ENCODE assay signal across 21 cellular contexts in genomic region chr20:23296841-23297701, GRCh38. TPM values are rescaled to one million over a fixed set of nuclear protein-coding genes. Genes with fewer than 3 reads are reported as not detected.
DNase-seq lines count a peak whose midpoint lies in the region; ATAC-seq and TF ChIP-seq lines count a peak whose summit lies in the region.
"Had no signal": no experiment of that assay in that cellular context is flagged by ENCODE, and none has a peak within 500 bp of the region (broad histone marks: within the 10 kb centered on the region; RNA-seq: fewer than 3 reads in every experiment).

No MANE protein-coding gene starts in this region.

- H3K27ac ChIP-seq in GM23248 (no peak overlapping the region), body of pancreas (no peak overlapping the region), liver (ENCODE audit: low read depth in 1 of 2, low read length in 2 of 2) (no peak overlapping the region), stomach (peak overlapping the region; percentile 16 to 59 (median 49))

- H3K36me3 ChIP-seq in GM23248 (ENCODE audit: low read depth) (no peaks in the 10 kb centered on the region), body of pancreas (replicated peaks in 1 of 2; ENCODE audit: insufficient read depth in 1 of 2, low read depth in 2 of 2) (no peaks in the 10 kb centered on the region), liver (ENCODE audit: control insufficient read depth in 4 of 4, insufficient read depth in 3 of 4, low read depth in 1 of 4, low read length in 3 of 4) (no peaks in the 10 kb centered on the region), stomach (no peaks in the 10 kb centered on the region)
- H3K36me3 ChIP-seq: BE2C had no signal

- no peak overlapping the region for H3K4me2 ChIP-seq in GM23248 (ENCODE audit: unreplicated experiment)

- no peaks in the 10 kb centered on the region for H3K9me2 ChIP-seq in GM23248 (ENCODE audit: insufficient read depth)

- H3K27me3 ChIP-seq in GM23248 (replicated peaks; ENCODE audit: insufficient read depth) (no peaks in the 10 kb centered on the region; the same call in 1 of the 2 replicates), body of pancreas (no peaks in the 10 kb centered on the region), liver (ENCODE audit: control insufficient read depth in 4 of 4, insufficient read depth in 4 of 4, low read length in 3 of 4) (no peaks in the 10 kb centered on the region), stomach (no peaks in the 10 kb centered on the region)
- H3K27me3 ChIP-seq: BE2C had no signal

- TF ChIP-seq EP300 in stomach (IDR thresholded peaks at IDR 0.05): no peak

- H3K4me3 ChIP-seq in GM23248 (no peak overlapping the region), body of pancreas (no peak overlapping the region), liver (ENCODE audit: low read depth in 1 of 3, low read length in 3 of 3) (no peak overlapping the region), stomach (no peak overlapping the region)

- H4K20me1 ChIP-seq in GM23248 (ENCODE audit: insufficient read depth): no peaks in the 10 kb centered on the region

- in situ Hi-C loops in GM23248 (cut with MboI): no loop called here

- H3K9ac ChIP-seq in GM23248 (no peak overlapping the region), liver (ENCODE audit: low read depth in 1 of 2, low read length in 2 of 2) (no peak overlapping the region)

- WGBS in GM23248 (ENCODE audit: low coverage in 1 of 2, low lambda C conversion rate in 2 of 2, missing lambda C conversion rate in 2 of 2), 2 experiments: 12 to 15% methylated on average over 17 of the region's 17 CpGs
- 37 to 41% methylated on average over 10 to 16 of the region's 17 CpGs for WGBS in body of pancreas, 2 donors
- 60% methylated on average over 17 of the region's 17 CpGs for WGBS in liver
- WGBS in stomach, 5 donors: 45 to 56% (median 47%) methylated on average over 14 to 17 of the region's 17 CpGs

- ATAC-seq in body of pancreas: peak; percentile 18
- no peak for ATAC-seq in GM18505 (IDR thresholded peaks at IDR 0.05; ENCODE audit: unreplicated experiment)
- ATAC-seq in HG03565 (IDR thresholded peaks at IDR 0.05; ENCODE audit: unreplicated experiment): no peak
- ATAC-seq: activated T-cell treated with anti-CD3 and anti-CD28 coated beads, Interleukin-2, amount 50 U/mL, for 4 hours; effector memory CD8-positive, alpha-beta T cell; left ventricle myocardium superior; Panc1 had no signal

- TF ChIP-seq POLR2A in body of pancreas (IDR thresholded peaks at IDR 0.05) (no peak), stomach (IDR thresholded peaks at IDR 0.05) (no peak), GM18505 (IDR thresholded peaks at IDR 0.05; ENCODE audit: borderline replicate concordance, extremely low read depth, insufficient read depth, insufficient read length) (no peak)

- no peak for TF ChIP-seq CTCF in body of pancreas (IDR thresholded peaks at IDR 0.05)
- no peak for TF ChIP-seq CTCF in liver (IDR thresholded peaks at IDR 0.05; ENCODE audit: low read depth, low read length, missing input control)
- TF ChIP-seq CTCF in stomach (IDR thresholded peaks at IDR 0.05): no peak

- H3K4me1 ChIP-seq in GM23248 (ENCODE audit: insufficient read depth) (peaks cover 14% of the 10 kb centered on the region), body of pancreas (no peaks in the 10 kb centered on the region), liver (ENCODE audit: control insufficient read depth in 4 of 4, insufficient read depth in 4 of 4, low read length in 3 of 4) (no peaks in the 10 kb centered on the region), stomach (peaks cover 0 to 25% (median 3%) of the 10 kb centered on the region in 4 donors)
- H3K4me1 ChIP-seq: BE2C had no signal

- H2AFZ ChIP-seq in GM23248: no peak overlapping the region

- DNase-seq in GM23248: peak; percentile 69
- no peak for DNase-seq in body of pancreas
- DNase-seq in stomach: no peak
- DNase-seq in NCI-H2107 treated with DMSO at 0.1 percent for 48 hours (lab: John Stamatoyannopoulos, UW; ENCODE audit: unreplicated experiment): no peak
- DNase-seq in stimulated activated naive CD4-positive, alpha-beta T cell treated with Interleukin-2 at 50 U/mL for 16 hours (lab: John Stamatoyannopoulos, UW): no peak
- DNase-seq: activated CD4-positive, alpha-beta memory T cell treated with anti-CD3 and anti-CD28 coated beads, Interleukin-2, amount 10 ng/mL, durations not matched to agents 7 days and 5 days; activated naive CD8-positive, alpha-beta T cell treated with anti-CD3 and anti-CD28 coated beads, Interleukin-2, amount 10 ng/mL, durations not matched to agents 7 days and 5 days; activated T-cell treated with anti-CD3 and anti-CD28 coated beads, Interleukin-2, amount 50 U/mL, for 4 hours; BE2C; effector memory CD8-positive, alpha-beta T cell; foreskin melanocyte; left ventricle myocardium superior; NCI-H2107; NCI-H82; stimulated activated CD4-positive, alpha-beta T cell treated with anti-CD3 and anti-CD28 coated beads, Interleukin-2, amount 100 ng/mL, for 24 hours; substantia nigra; SW 1271 had no signal

- H3K9me3 ChIP-seq in GM23248 (ENCODE audit: low read depth) (no peaks in the 10 kb centered on the region), body of pancreas (no peaks in the 10 kb centered on the region), liver (ENCODE audit: control insufficient read depth in 4 of 4, low read length in 3 of 4) (no peaks in the 10 kb centered on the region), stomach (no peaks in the 10 kb centered on the region)
- H3K9me3 ChIP-seq: BE2C had no signal

- intact Hi-C loops in body of pancreas (cut with DNase I): no loop called here
- intact Hi-C loops in stomach (cut with DNase I; ENCODE audit: low total_unique reads): no loop called here

- no peaks in the 10 kb centered on the region for H3K79me2 ChIP-seq in GM23248 (ENCODE audit: insufficient read depth)

- peak in 1 of 2 donors; percentile 5 for TF ChIP-seq RAD21 in liver (IDR thresholded peaks at IDR 0.05)

- H3F3A ChIP-seq in GM23248 (ENCODE audit: insufficient read depth): no peaks in the 10 kb centered on the region

TF ChIP-seq in liver, 16 proteins besides CTCF, POLR2A, EP300 and RAD21:
- TF ChIP-seq RXRA (IDR thresholded peaks at IDR 0.05) (peak in 1 of 2 donors; percentile 46), SP1 (IDR thresholded peaks at IDR 0.05) (peak; percentile 55), ATF3 (IDR thresholded peaks at IDR 0.05) (no peak), NR2F2 (IDR thresholded peaks at IDR 0.05) (peak; percentile 50), GABPA (IDR thresholded peaks at IDR 0.05 in 1 of 2, conservative IDR thresholded peaks at IDR 0.05 in 1 of 2) (no peak), ZBTB33 (IDR thresholded peaks at IDR 0.05) (no peak)
TF ChIP-seq in liver: peak in this region for 3.

RNA-seq across cellular contexts. Expression of gene NXT1, which starts 53.5 kb away (rescaled TPM):
- 31.5 and 31.7 TPM in 2 replicates for total RNA-seq in GM23248 (2014; rRNA removed; shearing (Covaris generic))
- polyA plus RNA-seq in GM23248 (2016; fragmentation: Nextera tagmentation; extraction: Ambion mirVana) (28.5 and 29.8 TPM in 2 replicates), liver (1 to 10 TPM; 5.7 to 8.1 TPM), stomach (10 to 100 TPM; 22.1 to 24.8 (median 22.2) TPM)
- total RNA-seq in body of pancreas (10 to 100 TPM in 1 of 2 donors, 1 to 10 TPM in 1; 6.5 to 16.2 TPM), liver (1 to 10 TPM; 9.5 to 9.6 TPM), stomach (10 to 100 TPM in 1 of 5 donors, 1 to 10 TPM in 4; 2.3 to 17.6 (median 9.0) TPM)

Comparison
In these comparisons a context has a peak if more than half of its experiments do, and no peak if none do; other contexts are left out.
1. H3K27ac ChIP-seq: peak in stomach (5 of 5); none in GM23248 (single experiment), body of pancreas (0 of 4) and liver (0 of 2).